ENCODE assay signal across 9 cellular contexts in genomic region chr10:102675151-102675886, GRCh38. TPM values are rescaled to one million over a fixed set of nuclear protein-coding genes. Genes with fewer than 3 reads are reported as not detected.
A peak's percentile ranks its signal among the peaks of the same experiment; 100 is the strongest.
DNase-seq lines count a peak whose midpoint lies in the region; ATAC-seq and TF ChIP-seq lines count a peak whose summit lies in the region.
"Had no signal": no experiment of that assay in that cellular context is flagged by ENCODE, and none has a peak within 500 bp of the region (broad histone marks: within the 10 kb centered on the region; RNA-seq: fewer than 3 reads in every experiment).

No MANE protein-coding gene starts in this region.

- H3K27ac Mint-ChIP-seq in activated CD4-positive, alpha-beta T cell treated with anti-CD3 and anti-CD28 coated beads, Interleukin-2, amount 10 ng/mL, durations not matched to agents 24 days and 14 days: peak overlapping the region; percentile 74
- H3K27ac Mint-ChIP-seq in WTC11: peak overlapping the region; percentile 73

- H3K4me1 ChIP-seq in liver (ENCODE audit: control insufficient read depth in 4 of 4, insufficient read depth in 4 of 4, low read length in 3 of 4): peaks cover 6 to 24% (median 14%) of the 10 kb centered on the region in 4 donors

- no peaks in the 10 kb centered on the region for H3K27me3 ChIP-seq in liver (ENCODE audit: control insufficient read depth in 4 of 4, insufficient read depth in 4 of 4, low read length in 3 of 4)

- peak overlapping the region; percentile 76 for H3K4me3 Mint-ChIP-seq in activated CD4-positive, alpha-beta T cell treated with anti-CD3 and anti-CD28 coated beads, Interleukin-2, amount 10 ng/mL, durations not matched to agents 24 days and 14 days
- no peak overlapping the region for H3K4me3 Mint-ChIP-seq in WTC11

- H3K36me3 Mint-ChIP-seq in activated CD4-positive, alpha-beta T cell treated with anti-CD3 and anti-CD28 coated beads, Interleukin-2, amount 10 ng/mL, durations not matched to agents 24 days and 14 days (ENCODE audit: low read depth): no peaks in the 10 kb centered on the region
- no peaks in the 10 kb centered on the region for H3K36me3 Mint-ChIP-seq in WTC11

- TF ChIP-seq CTCF in WTC11 (IDR thresholded peaks at IDR 0.05) (no peak), liver (IDR thresholded peaks at IDR 0.05; ENCODE audit: low read depth, low read length, missing input control) (no peak)

- H3K27me3 Mint-ChIP-seq in activated CD4-positive, alpha-beta T cell treated with anti-CD3 and anti-CD28 coated beads, Interleukin-2, amount 10 ng/mL, durations not matched to agents 24 days and 14 days: no peaks in the 10 kb centered on the region
- no peaks in the 10 kb centered on the region for H3K27me3 Mint-ChIP-seq in WTC11 (ENCODE audit: low read depth)

- POLR2A ChIA-PET in WTC11 (lab: Charles Lee): interaction anchor here (0.6 to 1.7 kb wide), 4 partner anchors 18 to 100 kb away, joined by 3 to 6 read pairs (median 4); partner anchors contain the start of gene TRIM8

- no peaks in the 10 kb centered on the region for H3K9me3 Mint-ChIP-seq in activated CD4-positive, alpha-beta T cell treated with anti-CD3 and anti-CD28 coated beads, Interleukin-2, amount 10 ng/mL, durations not matched to agents 24 days and 14 days
- H3K9me3 Mint-ChIP-seq in WTC11: no peaks in the 10 kb centered on the region

- ATAC-seq in WTC11 (no peak), GM19324 (IDR thresholded peaks at IDR 0.05; ENCODE audit: low FRiP score, unreplicated experiment) (no peak)

- CTCF ChIA-PET in WTC11 (lab: Charles Lee): interaction anchor here (0.5 to 7.2 kb wide), 24 partner anchors 8 to 238 kb away, joined by 3 to 101 read pairs (median 4); partner anchors contain the start of genes ACTR1A, ARL3, SFXN2 and SUFU

- H3K36me3 ChIP-seq in liver (ENCODE audit: control insufficient read depth in 4 of 4, insufficient read depth in 3 of 4, low read depth in 1 of 4, low read length in 3 of 4): no peaks in the 10 kb centered on the region

- DNase-seq in activated CD4-positive, alpha-beta T cell treated with anti-CD3 and anti-CD28 coated beads, Interleukin-2, amount 10 ng/mL, durations not matched to agents 24 days and 14 days: peak; percentile 64
- DNase-seq in activated CD4-positive, alpha-beta T cell treated with anti-CD3 and anti-CD28 coated beads, Interleukin-2, amount 50 U/mL, for 4 hours: no peak
- DNase-seq in WTC11 (ENCODE audit: low spot score): no peak
- DNase-seq in substantia nigra (lab: John Stamatoyannopoulos, UW): peak in 2 of 49 donors; percentile 22 to 33
- DNase-seq in germinal center (ENCODE audit: low spot score): no peak
- no peak for DNase-seq in iPS-NIHi11 (ENCODE audit: low spot score)
- DNase-seq: activated CD4-positive, alpha-beta T cell treated with anti-CD3 and anti-CD28 coated beads for 48 hours had no signal

- no peaks in the 10 kb centered on the region for H3K9me3 ChIP-seq in liver (ENCODE audit: control insufficient read depth in 4 of 4, low read length in 3 of 4)

- 71% methylated on average over 10 of the region's 10 CpGs for WGBS in liver

- H3K27ac ChIP-seq in liver (ENCODE audit: low read depth in 1 of 2, low read length in 2 of 2) (peak overlapping the region; percentile 20 to 58), substantia nigra (ENCODE audit: low read depth, low read length, poor library complexity, severe bottlenecking) (peak overlapping the region; percentile 84)

- no peak overlapping the region for H3K9ac ChIP-seq in liver (ENCODE audit: low read depth in 1 of 2, low read length in 2 of 2)

- no peak overlapping the region for H3K4me3 ChIP-seq in liver (ENCODE audit: low read depth in 1 of 3, low read length in 3 of 3)

- intact Hi-C loops in activated CD4-positive, alpha-beta T cell treated with anti-CD3 and anti-CD28 coated beads, Interleukin-2, amount 10 ng/mL, durations not matched to agents 24 days and 14 days (cut with micrococcal nuclease): loop anchor here (2.0 to 5.0 kb wide), 2 partner anchors 29 to 37 kb away; partner anchors contain the start of genes ARL3 and SFXN2

- no peak for TF ChIP-seq RAD21 in liver (IDR thresholded peaks at IDR 0.05)

- H3K4me1 Mint-ChIP-seq in activated CD4-positive, alpha-beta T cell treated with anti-CD3 and anti-CD28 coated beads, Interleukin-2, amount 10 ng/mL, durations not matched to agents 24 days and 14 days: peaks cover 24% of the 10 kb centered on the region
- peaks cover 83% of the 10 kb centered on the region for H3K4me1 Mint-ChIP-seq in WTC11

TF ChIP-seq in WTC11, 78 proteins besides CTCF, POLR2A, EP300 and RAD21 (continues in another document):
- TF ChIP-seq USF1 (CRISPR knock-in tag; IDR thresholded peaks at IDR 0.05) (no peak), CREB1 (CRISPR knock-in tag; IDR thresholded peaks at IDR 0.05) (no peak), JAZF1 (CRISPR knock-in tag; IDR thresholded peaks at IDR 0.05) (no peak)
- TF ChIP-seq, protein P1, sequence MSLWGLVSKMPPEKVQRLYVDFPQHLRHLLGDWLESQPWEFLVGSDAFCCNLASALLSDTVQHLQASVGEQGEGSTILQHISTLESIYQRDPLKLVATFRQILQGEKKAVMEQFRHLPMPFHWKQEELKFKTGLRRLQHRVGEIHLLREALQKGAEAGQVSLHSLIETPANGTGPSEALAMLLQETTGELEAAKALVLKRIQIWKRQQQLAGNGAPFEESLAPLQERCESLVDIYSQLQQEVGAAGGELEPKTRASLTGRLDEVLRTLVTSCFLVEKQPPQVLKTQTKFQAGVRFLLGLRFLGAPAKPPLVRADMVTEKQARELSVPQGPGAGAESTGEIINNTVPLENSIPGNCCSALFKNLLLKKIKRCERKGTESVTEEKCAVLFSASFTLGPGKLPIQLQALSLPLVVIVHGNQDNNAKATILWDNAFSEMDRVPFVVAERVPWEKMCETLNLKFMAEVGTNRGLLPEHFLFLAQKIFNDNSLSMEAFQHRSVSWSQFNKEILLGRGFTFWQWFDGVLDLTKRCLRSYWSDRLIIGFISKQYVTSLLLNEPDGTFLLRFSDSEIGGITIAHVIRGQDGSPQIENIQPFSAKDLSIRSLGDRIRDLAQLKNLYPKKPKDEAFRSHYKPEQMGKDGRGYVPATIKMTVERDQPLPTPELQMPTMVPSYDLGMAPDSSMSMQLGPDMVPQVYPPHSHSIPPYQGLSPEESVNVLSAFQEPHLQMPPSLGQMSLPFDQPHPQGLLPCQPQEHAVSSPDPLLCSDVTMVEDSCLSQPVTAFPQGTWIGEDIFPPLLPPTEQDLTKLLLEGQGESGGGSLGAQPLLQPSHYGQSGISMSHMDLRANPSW (CRISPR knock-in tag; conservative IDR thresholded peaks at IDR 0.05; ENCODE audit: low read depth): no peak

TF ChIP-seq in liver, 16 proteins besides CTCF, POLR2A, EP300 and RAD21:
- TF ChIP-seq ATF3 (IDR thresholded peaks at IDR 0.05) (no peak), NR2F2 (IDR thresholded peaks at IDR 0.05) (no peak), FOXA1 (IDR thresholded peaks at IDR 0.05) (no peak), SP1 (IDR thresholded peaks at IDR 0.05) (no peak), HNF4G (IDR thresholded peaks at IDR 0.05) (no peak)
- TF ChIP-seq, protein P2, sequence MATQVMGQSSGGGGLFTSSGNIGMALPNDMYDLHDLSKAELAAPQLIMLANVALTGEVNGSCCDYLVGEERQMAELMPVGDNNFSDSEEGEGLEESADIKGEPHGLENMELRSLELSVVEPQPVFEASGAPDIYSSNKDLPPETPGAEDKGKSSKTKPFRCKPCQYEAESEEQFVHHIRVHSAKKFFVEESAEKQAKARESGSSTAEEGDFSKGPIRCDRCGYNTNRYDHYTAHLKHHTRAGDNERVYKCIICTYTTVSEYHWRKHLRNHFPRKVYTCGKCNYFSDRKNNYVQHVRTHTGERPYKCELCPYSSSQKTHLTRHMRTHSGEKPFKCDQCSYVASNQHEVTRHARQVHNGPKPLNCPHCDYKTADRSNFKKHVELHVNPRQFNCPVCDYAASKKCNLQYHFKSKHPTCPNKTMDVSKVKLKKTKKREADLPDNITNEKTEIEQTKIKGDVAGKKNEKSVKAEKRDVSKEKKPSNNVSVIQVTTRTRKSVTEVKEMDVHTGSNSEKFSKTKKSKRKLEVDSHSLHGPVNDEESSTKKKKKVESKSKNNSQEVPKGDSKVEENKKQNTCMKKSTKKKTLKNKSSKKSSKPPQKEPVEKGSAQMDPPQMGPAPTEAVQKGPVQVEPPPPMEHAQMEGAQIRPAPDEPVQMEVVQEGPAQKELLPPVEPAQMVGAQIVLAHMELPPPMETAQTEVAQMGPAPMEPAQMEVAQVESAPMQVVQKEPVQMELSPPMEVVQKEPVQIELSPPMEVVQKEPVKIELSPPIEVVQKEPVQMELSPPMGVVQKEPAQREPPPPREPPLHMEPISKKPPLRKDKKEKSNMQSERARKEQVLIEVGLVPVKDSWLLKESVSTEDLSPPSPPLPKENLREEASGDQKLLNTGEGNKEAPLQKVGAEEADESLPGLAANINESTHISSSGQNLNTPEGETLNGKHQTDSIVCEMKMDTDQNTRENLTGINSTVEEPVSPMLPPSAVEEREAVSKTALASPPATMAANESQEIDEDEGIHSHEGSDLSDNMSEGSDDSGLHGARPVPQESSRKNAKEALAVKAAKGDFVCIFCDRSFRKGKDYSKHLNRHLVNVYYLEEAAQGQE (IDR thresholded peaks at IDR 0.05): no peak
- TF ChIP-seq, protein P3, sequence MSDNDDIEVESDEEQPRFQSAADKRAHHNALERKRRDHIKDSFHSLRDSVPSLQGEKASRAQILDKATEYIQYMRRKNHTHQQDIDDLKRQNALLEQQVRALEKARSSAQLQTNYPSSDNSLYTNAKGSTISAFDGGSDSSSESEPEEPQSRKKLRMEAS (IDR thresholded peaks at IDR 0.05): no peak
TF ChIP-seq in liver: peak in this region for 0.

RNA-seq across cellular contexts. Expression of gene TRIM8, which starts 31.0 kb away (rescaled TPM):
- total RNA-seq in activated CD4-positive, alpha-beta T cell treated with anti-CD3 and anti-CD28 coated beads, Interleukin-2, amount 10 ng/mL, durations not matched to agents 24 days and 14 days: 85.5 and 85.7 TPM in 2 replicates
- total RNA-seq in WTC11 (2021): 36.3 to 40.3 TPM (median 36.8 TPM) in 3 replicates
- total RNA-seq in liver: 10 to 100 TPM; 21.8 to 39.5 TPM
- 10 to 100 TPM; 15.8 to 45.3 TPM for polyA plus RNA-seq in liver

RNA-seq across cellular contexts. Expression of gene ARL3, which starts 38.9 kb away (rescaled TPM):
- 6.3 and 6.4 TPM in 2 replicates for total RNA-seq in activated CD4-positive, alpha-beta T cell treated with anti-CD3 and anti-CD28 coated beads, Interleukin-2, amount 10 ng/mL, durations not matched to agents 24 days and 14 days
- total RNA-seq in WTC11 (2021) (13.3 to 16.1 TPM (median 15.6 TPM) in 3 replicates), liver (1 to 10 TPM; 1.0 to 2.2 TPM)
- polyA plus RNA-seq in liver: 1 to 10 TPM; 2.4 to 2.5 TPM

RNA-seq across cellular contexts. Expression of gene SFXN2, which starts 39.1 kb away (rescaled TPM):
- total RNA-seq in activated CD4-positive, alpha-beta T cell treated with anti-CD3 and anti-CD28 coated beads, Interleukin-2, amount 10 ng/mL, durations not matched to agents 24 days and 14 days: 38.7 TPM in 2 replicates
- total RNA-seq in WTC11 (2021) (15.7 to 21.2 TPM (median 15.9 TPM) in 3 replicates), liver (10 to 100 TPM; 18.1 to 22.6 TPM)
- 10 to 100 TPM in 1 of 2 donors, 1 to 10 TPM in 1; 6.0 to 17.4 TPM for polyA plus RNA-seq in liver
